ENCODE assay signal across 17 cellular contexts in the genomic region with DNA sequence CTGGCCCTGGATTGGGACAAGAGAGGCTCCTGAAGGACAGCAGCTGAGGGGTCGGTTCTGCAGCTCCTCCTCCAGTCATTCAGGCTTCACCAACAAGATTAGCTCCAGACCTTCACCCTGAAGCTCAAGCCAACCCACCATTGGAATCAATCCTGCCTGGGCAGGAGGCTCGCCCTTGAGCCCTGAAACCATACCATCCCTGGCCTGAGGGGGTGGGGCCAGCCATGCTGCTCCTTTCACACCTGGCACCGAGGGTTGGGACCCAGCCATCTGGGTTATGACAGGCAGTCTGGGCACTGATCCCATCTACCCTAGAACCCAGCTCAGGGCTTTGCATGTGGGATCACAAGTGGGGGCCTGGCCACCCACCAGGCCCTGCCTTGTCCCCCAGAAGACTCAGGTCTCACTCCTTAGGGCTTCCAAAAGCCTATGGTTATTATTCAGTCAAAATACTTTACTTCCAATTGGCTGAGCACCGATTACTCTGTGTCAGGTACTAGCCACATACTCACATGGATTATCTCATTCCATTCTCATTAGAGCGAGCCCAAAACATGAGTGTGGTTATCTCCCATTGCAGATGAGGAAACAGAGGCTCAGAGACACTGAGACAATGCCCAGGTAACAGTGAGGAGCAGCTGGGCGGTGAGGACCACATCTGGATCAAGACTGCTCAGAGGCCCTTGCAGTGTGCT. TPM values are rescaled to one million over a fixed set of nuclear protein-coding genes. Genes with fewer than 3 reads are reported as not detected.
A peak's percentile ranks its signal among the peaks of the same experiment; 100 is the strongest.
DNase-seq lines count a peak whose midpoint lies in the region; ATAC-seq and TF ChIP-seq lines count a peak whose summit lies in the region.
"Had no signal": no experiment of that assay in that cellular context is flagged by ENCODE, and none has a peak within 500 bp of the region (broad histone marks: within the 10 kb centered on the region; RNA-seq: fewer than 3 reads in every experiment).

No MANE protein-coding gene starts in this region.

- H3K4me1 ChIP-seq in Karpas-422 (ENCODE audit: low read length) (peaks cover 61% of the 10 kb centered on the region), skeletal muscle tissue (ENCODE audit: control insufficient read depth in 3 of 3, insufficient read depth in 3 of 3, low read length in 3 of 3) (peaks cover 59 to 70% (median 60%) of the 10 kb centered on the region in 3 donors)

- no peak for TF ChIP-seq CTCF in glutamatergic neuron (IDR thresholded peaks at IDR 0.05; ENCODE audit: partially characterized antibody, unreplicated experiment)

- H3K27ac ChIP-seq in Karpas-422 (ENCODE audit: low read length): no peak overlapping the region; the same call in 1 of the 2 replicates
- H3K27ac ChIP-seq in skeletal muscle tissue (ENCODE audit: low read depth, low read length): peak overlapping the region; percentile 19
- H3K27ac ChIP-seq: coronary artery had no signal

- H3K9me2 ChIP-seq in Karpas-422 (replicated peaks; ENCODE audit: insufficient read depth, low read length): no peaks in the 10 kb centered on the region

- H3K9me3 ChIP-seq in Karpas-422 (ENCODE audit: low read length) (no peaks in the 10 kb centered on the region), skeletal muscle tissue (ENCODE audit: control insufficient read depth in 3 of 3, low read length in 3 of 3) (no peaks in the 10 kb centered on the region)

- peak overlapping the region; percentile 21 for H3K4me2 ChIP-seq in Karpas-422 (ENCODE audit: low read depth, low read length, poor library complexity, severe bottlenecking)

- H3K27me3 ChIP-seq in Karpas-422 (ENCODE audit: low read length) (no peaks in the 10 kb centered on the region), skeletal muscle tissue (ENCODE audit: control insufficient read depth in 3 of 3, insufficient read depth in 3 of 3, low read length in 3 of 3) (no peaks in the 10 kb centered on the region)

- peaks cover 36% of the 10 kb centered on the region for H3K79me2 ChIP-seq in Karpas-422 (ENCODE audit: low read length)

- peaks cover 32% of the 10 kb centered on the region for H3K4me1 Mint-ChIP-seq in activated naive CD8-positive, alpha-beta T cell (ENCODE audit: low read depth)
- peaks cover 32% of the 10 kb centered on the region for H3K4me1 Mint-ChIP-seq in activated naive CD8-positive, alpha-beta T cell treated with anti-CD3 and anti-CD28 coated beads, Interleukin-2, amount 50 U/mL, for 24 hours
- peaks cover 28% of the 10 kb centered on the region for H3K4me1 Mint-ChIP-seq in glutamatergic neuron (ENCODE audit: low read depth, unreplicated experiment)

- peaks cover 2% of the 10 kb centered on the region for H3K36me3 Mint-ChIP-seq in activated naive CD8-positive, alpha-beta T cell
- H3K36me3 Mint-ChIP-seq in activated naive CD8-positive, alpha-beta T cell treated with anti-CD3 and anti-CD28 coated beads, Interleukin-2, amount 50 U/mL, for 24 hours (ENCODE audit: low read depth): peaks cover 8% of the 10 kb centered on the region
- peaks cover 5% of the 10 kb centered on the region for H3K36me3 Mint-ChIP-seq in glutamatergic neuron (ENCODE audit: unreplicated experiment)

- H3K27ac Mint-ChIP-seq in activated naive CD8-positive, alpha-beta T cell: no peak overlapping the region
- no peak overlapping the region for H3K27ac Mint-ChIP-seq in activated naive CD8-positive, alpha-beta T cell treated with anti-CD3 and anti-CD28 coated beads, Interleukin-2, amount 50 U/mL, for 24 hours
- peak overlapping the region; percentile 23 for H3K27ac Mint-ChIP-seq in glutamatergic neuron (ENCODE audit: unreplicated experiment)
- H3K27ac Mint-ChIP-seq: activated T-helper 1 cell treated with anti-CD3 and anti-CD28 coated beads, Interleukin-12 subunit alpha, Interleukin-12 subunit beta, Interleukin-2, Interleukin-4 antibody, amounts not matched to agents 30 ng/mL and 10 ng/mL and 1 ng/mL, durations not matched to agents 14 hours and 24 hours and 36 hours had no signal

- 0 out of 2 replicates have a peak, but pooled peaks cover 2% of the 10 kb centered on the region for H3K36me3 ChIP-seq in Karpas-422 (ENCODE audit: insufficient read depth, low read length)
- H3K36me3 ChIP-seq in skeletal muscle tissue (ENCODE audit: control insufficient read depth in 3 of 3, insufficient read depth in 3 of 3, low read length in 3 of 3): peaks cover 0 to 3% (median 2%) of the 10 kb centered on the region in 3 donors

- no peak overlapping the region for H2AFZ ChIP-seq in Karpas-422 (ENCODE audit: low read length)

- ATAC-seq in activated naive CD8-positive, alpha-beta T cell treated with anti-CD3 and anti-CD28 coated beads, Interleukin-2, amount 50 U/mL, for 24 hours: no peak
- ATAC-seq in HG03108 (IDR thresholded peaks at IDR 0.05; ENCODE audit: unreplicated experiment) (no peak), GM21423 (IDR thresholded peaks at IDR 0.05; ENCODE audit: unreplicated experiment) (no peak), GM21360 (IDR thresholded peaks at IDR 0.05; ENCODE audit: unreplicated experiment) (no peak)

- no peaks in the 10 kb centered on the region for H4K20me1 ChIP-seq in Karpas-422 (ENCODE audit: insufficient read depth, low read depth, low read length)

- DNase-seq in activated naive CD8-positive, alpha-beta T cell treated with anti-CD3 and anti-CD28 coated beads, Interleukin-2, amount 50 U/mL, for 24 hours: no peak
- no peak for DNase-seq in Karpas-422
- no peak for DNase-seq in glutamatergic neuron
- DNase-seq: activated CD4-positive, alpha-beta T cell treated with anti-CD3 and anti-CD28 coated beads, Interleukin-2, amount 50 U/mL, for 48 hours; amygdala; erythroblast; Kasumi-1; NCI-H2171 treated with DMSO at 0.1 percent for 48 hours; OCI-M1; stimulated activated CD4-positive, alpha-beta T cell treated with anti-CD3 and anti-CD28 coated beads, Interleukin-15, amount 100 ng/mL, for 24 hours had no signal

- no peaks in the 10 kb centered on the region for H3K27me3 Mint-ChIP-seq in activated naive CD8-positive, alpha-beta T cell
- H3K27me3 Mint-ChIP-seq in activated naive CD8-positive, alpha-beta T cell treated with anti-CD3 and anti-CD28 coated beads, Interleukin-2, amount 50 U/mL, for 24 hours: no peaks in the 10 kb centered on the region
- H3K27me3 Mint-ChIP-seq in glutamatergic neuron (ENCODE audit: unreplicated experiment): peaks cover 23% of the 10 kb centered on the region

- peak overlapping the region; percentile 54 for H3K4me3 Mint-ChIP-seq in activated naive CD8-positive, alpha-beta T cell
- H3K4me3 Mint-ChIP-seq in activated naive CD8-positive, alpha-beta T cell treated with anti-CD3 and anti-CD28 coated beads, Interleukin-2, amount 50 U/mL, for 24 hours: no peak overlapping the region
- no peak overlapping the region for H3K4me3 Mint-ChIP-seq in glutamatergic neuron (ENCODE audit: unreplicated experiment)

- no peak overlapping the region for H3K4me3 ChIP-seq in Karpas-422 (ENCODE audit: low read length)
- H3K4me3 ChIP-seq in skeletal muscle tissue (ENCODE audit: low read length in 3 of 3): no peak overlapping the region
- H3K4me3 ChIP-seq: coronary artery had no signal

- H3K9ac ChIP-seq in Karpas-422 (ENCODE audit: low read length) (no peak overlapping the region), skeletal muscle tissue (ENCODE audit: low read depth in 1 of 3, low read length in 3 of 3) (peak overlapping the region in 1 of 3 donors; percentile 50)

- no peaks in the 10 kb centered on the region for H3K9me3 Mint-ChIP-seq in activated naive CD8-positive, alpha-beta T cell (ENCODE audit: low read depth)
- no peaks in the 10 kb centered on the region for H3K9me3 Mint-ChIP-seq in activated naive CD8-positive, alpha-beta T cell treated with anti-CD3 and anti-CD28 coated beads, Interleukin-2, amount 50 U/mL, for 24 hours
- H3K9me3 Mint-ChIP-seq in glutamatergic neuron (ENCODE audit: unreplicated experiment): peaks cover 26% of the 10 kb centered on the region
- H3K9me3 Mint-ChIP-seq: activated T-helper 1 cell treated with anti-CD3 and anti-CD28 coated beads, Interleukin-12 subunit alpha, Interleukin-12 subunit beta, Interleukin-2, Interleukin-4 antibody, amounts not matched to agents 30 ng/mL and 10 ng/mL and 1 ng/mL, durations not matched to agents 14 hours and 24 hours and 36 hours had no signal

RNA-seq across cellular contexts. Expression of gene ABHD14B, which starts 3.1 kb away (rescaled TPM):
- 104 and 118 TPM in 2 replicates for total RNA-seq in Karpas-422 (2014; rRNA removed; shearing (Covaris generic); ENCODE audit: low replicate concordance)
- 6.7 TPM for total RNA-seq in glutamatergic neuron (ENCODE audit: unreplicated experiment)
- 7.8 TPM for total RNA-seq in skeletal muscle tissue

RNA-seq across cellular contexts. Expression of gene PCBP4, which starts 3.5 kb away (rescaled TPM):
- total RNA-seq in Karpas-422 (2014; rRNA removed; shearing (Covaris generic); ENCODE audit: low replicate concordance): 16.9 and 17.9 TPM in 2 replicates
- total RNA-seq in glutamatergic neuron (ENCODE audit: unreplicated experiment) (1,577 TPM), skeletal muscle tissue (33.4 TPM)

RNA-seq across cellular contexts. Expression of gene ABHD14A, which starts 4.1 kb away (rescaled TPM):
- total RNA-seq in Karpas-422 (2014; rRNA removed; shearing (Covaris generic); ENCODE audit: low replicate concordance): 36.9 and 58.2 TPM in 2 replicates
- total RNA-seq in glutamatergic neuron (ENCODE audit: unreplicated experiment) (12.7 TPM), skeletal muscle tissue (8.9 TPM)

RNA-seq across cellular contexts. Expression of gene ACY1, which starts 12.6 kb away (rescaled TPM):
- 71.0 and 97.0 TPM in 2 replicates for total RNA-seq in Karpas-422 (2014; rRNA removed; shearing (Covaris generic); ENCODE audit: low replicate concordance)
- total RNA-seq in glutamatergic neuron (ENCODE audit: unreplicated experiment): 13.2 TPM
- 14.6 TPM for total RNA-seq in skeletal muscle tissue

RNA-seq across cellular contexts. Expression of gene GPR62, which starts 15.6 kb away (rescaled TPM):
- not detected in 2 replicates for total RNA-seq in Karpas-422 (2014; rRNA removed; shearing (Covaris generic); ENCODE audit: low replicate concordance)
- total RNA-seq in glutamatergic neuron (ENCODE audit: unreplicated experiment): 0.44 TPM
- total RNA-seq in skeletal muscle tissue: 0.52 TPM
- total RNA-seq: activated T-helper 1 cell treated with anti-CD3 and anti-CD28 coated beads, Interleukin-12 subunit alpha, Interleukin-12 subunit beta, Interleukin-2, Interleukin-4 antibody, amounts not matched to agents 30 ng/mL and 10 ng/mL and 1 ng/mL, durations not matched to agents 14 hours and 24 hours and 36 hours had no signal

Comparison
In these comparisons a context has a peak if more than half of its experiments do, and no peak if none do; other contexts are left out.
1. RNA of gene ABHD14B, which starts 3.1 kb away (total RNA-seq): 104 to 118 TPM in Karpas-422; 7.8 TPM in skeletal muscle tissue (single experiment) and 6.7 TPM in glutamatergic neuron (single experiment); every median in the first group is over 10 times any median in the second.
2. RNA of gene PCBP4, which starts 3.5 kb away (total RNA-seq): 1,577 TPM in glutamatergic neuron (single experiment); 33.4 TPM in skeletal muscle tissue (single experiment) and 16.9 to 17.9 TPM in Karpas-422; every median in the first group is over 10 times any median in the second.